Comparison of ENCODE assay signal across 27 cellular contexts in the genomic region with DNA sequence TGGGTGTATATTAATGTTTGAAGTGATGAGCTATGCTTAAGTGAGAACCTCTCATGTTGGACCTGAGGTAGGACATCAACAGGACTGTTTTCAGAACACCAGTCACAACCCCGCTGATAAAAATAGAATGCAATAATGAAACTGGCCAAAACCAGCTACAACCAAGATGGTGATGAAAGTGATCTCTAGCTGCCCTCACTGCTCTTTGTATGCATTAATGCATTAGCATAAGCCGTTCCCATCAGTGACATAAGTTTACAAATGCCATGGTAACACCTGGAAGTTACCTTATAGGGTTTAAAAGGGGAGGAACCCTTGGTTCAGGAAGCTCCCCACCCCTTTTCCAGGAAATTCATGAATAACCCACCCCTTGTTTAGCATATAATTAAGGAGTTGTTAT.
"Had no signal": no experiment of that assay in that cellular context is flagged by ENCODE, and none has a peak within 500 bp of the region (broad histone marks: within the 10 kb centered on the region; RNA-seq: fewer than 3 reads in every experiment).

No MANE protein-coding gene starts in this region.

- DNase-seq: stimulated activated CD4-positive, alpha-beta T cell treated with anti-CD3 and anti-CD28 coated beads, Interleukin-2, amount 100 ng/mL, for 48 hours; stimulated activated CD4-positive, alpha-beta T cell treated with anti-CD3 and anti-CD28 coated beads, Interleukin-4, amount 100 ng/mL, for 1 hour; stimulated activated CD4-positive, alpha-beta T cell treated with anti-CD3 and anti-CD28 coated beads, Interleukin-4, amount 100 ng/mL, for 24 hours; stimulated activated CD4-positive, alpha-beta T cell treated with anti-CD3 and anti-CD28 coated beads, Interleukin-4, amount 100 ng/mL, for 4 hours; stimulated activated CD8-positive, alpha-beta memory T cell treated with anti-CD3 and anti-CD28 coated beads, Interleukin-4, amount 100 ng/mL, for 48 hours; stimulated activated naive CD4-positive, alpha-beta T cell; stimulated activated naive CD4-positive, alpha-beta T cell treated with Interleukin-2 at 50 U/mL for 16 hours; stimulated activated naive CD8-positive, alpha-beta T cell treated with anti-CD3 and anti-CD28 coated beads, Interleukin-15, amount 100 ng/mL, for 72 hours; stimulated activated naive CD8-positive, alpha-beta T cell treated with anti-CD3 and anti-CD28 coated beads, Interleukin-15, Interleukin-2, amounts not matched to agents 100 U/mL and 50 U/mL, for 24 hours; stomach; substantia nigra; testis; thyroid gland; tibial artery; transverse colon; trophoblast cell; upper lobe of left lung; upper lobe of right lung; uterus had no signal

- H3K4me1 Mint-ChIP-seq: stimulated activated effector memory CD8-positive, alpha-beta T cell treated with anti-CD3 and anti-CD28 coated beads, Interleukin-12 subunit alpha, Interleukin-12 subunit beta, amount 100 ng/mL, for 72 hours; stimulated activated memory B cell treated with anti-CD40 and anti-IgM and Interleukin-4, amounts not matched to agents 10 μg/mL and 1 μg/mL and 100 μg/mL, for 72 hours; stimulated activated naive CD8-positive, alpha-beta T cell treated with anti-CD3 and anti-CD28 coated beads, Interleukin-15, amount 100 ng/mL, for 72 hours had no signal

- H3K4me3 Mint-ChIP-seq: stimulated activated effector memory CD8-positive, alpha-beta T cell treated with anti-CD3 and anti-CD28 coated beads, Interleukin-12 subunit alpha, Interleukin-12 subunit beta, amount 100 ng/mL, for 72 hours; stimulated activated memory B cell treated with anti-CD40 and anti-IgM and Interleukin-4, amounts not matched to agents 10 μg/mL and 1 μg/mL and 100 μg/mL, for 72 hours; stimulated activated naive CD8-positive, alpha-beta T cell treated with anti-CD3 and anti-CD28 coated beads, Interleukin-15, amount 100 ng/mL, for 72 hours; stimulated activated naive CD8-positive, alpha-beta T cell treated with anti-CD3 and anti-CD28 coated beads, Interleukin-15, Interleukin-2, amounts not matched to agents 100 ng/mL and 50 ng/mL, for 24 hours; type B pancreatic cell had no signal

- H3K27me3 ChIP-seq: stomach, suprapubic skin, testis, thyroid gland, tibial artery, tibial nerve, transverse colon, upper lobe of left lung, upper lobe of right lung, uterus, vagina had no signal

- H3K9me3 ChIP-seq: suprapubic skin, testis, thoracic aorta, thyroid gland, tibial artery, transverse colon, upper lobe of left lung, upper lobe of right lung, uterus, vagina had no signal

- H3K4me3 ChIP-seq: stomach, suprapubic skin, testis, thoracic aorta, thyroid gland, tibial artery, tibial nerve, transverse colon, upper lobe of left lung, upper lobe of right lung, uterus, vagina had no signal

- H3K27ac Mint-ChIP-seq: stimulated activated effector memory CD8-positive, alpha-beta T cell treated with anti-CD3 and anti-CD28 coated beads, Interleukin-12 subunit alpha, Interleukin-12 subunit beta, amount 100 ng/mL, for 72 hours; stimulated activated memory B cell treated with anti-CD40 and anti-IgM and Interleukin-4, amounts not matched to agents 10 μg/mL and 1 μg/mL and 100 μg/mL, for 72 hours; stimulated activated naive CD8-positive, alpha-beta T cell treated with anti-CD3 and anti-CD28 coated beads, Interleukin-15, amount 100 ng/mL, for 72 hours; stimulated activated naive CD8-positive, alpha-beta T cell treated with anti-CD3 and anti-CD28 coated beads, Interleukin-15, Interleukin-2, amounts not matched to agents 100 ng/mL and 50 ng/mL, for 24 hours; type B pancreatic cell had no signal

- H3K36me3 Mint-ChIP-seq: stimulated activated effector memory CD8-positive, alpha-beta T cell treated with anti-CD3 and anti-CD28 coated beads, Interleukin-12 subunit alpha, Interleukin-12 subunit beta, amount 100 ng/mL, for 72 hours; stimulated activated memory B cell treated with anti-CD40 and anti-IgM and Interleukin-4, amounts not matched to agents 10 μg/mL and 1 μg/mL and 100 μg/mL, for 72 hours; type B pancreatic cell had no signal

- H3K9me3 Mint-ChIP-seq: type B pancreatic cell had no signal

- H3K27me3 Mint-ChIP-seq: stimulated activated memory B cell treated with anti-CD40 and anti-IgM and Interleukin-4, amounts not matched to agents 10 μg/mL and 1 μg/mL and 100 μg/mL, for 72 hours; stimulated activated naive CD8-positive, alpha-beta T cell treated with anti-CD3 and anti-CD28 coated beads, Interleukin-15, amount 100 ng/mL, for 72 hours; stimulated activated naive CD8-positive, alpha-beta T cell treated with anti-CD3 and anti-CD28 coated beads, Interleukin-15, Interleukin-2, amounts not matched to agents 100 ng/mL and 50 ng/mL, for 24 hours had no signal

- H3K27ac ChIP-seq: stomach, suprapubic skin, testis, thoracic aorta, thyroid gland, tibial artery, tibial nerve, transverse colon, upper lobe of left lung, upper lobe of right lung, uterus, vagina had no signal

- ATAC-seq: stimulated activated effector memory CD8-positive, alpha-beta T cell treated with anti-CD3 and anti-CD28 coated beads, Interleukin-12 subunit alpha, Interleukin-12 subunit beta, amount 100 ng/mL, for 72 hours; stimulated activated memory B cell treated with anti-CD40 and anti-IgM and Interleukin-4, amounts not matched to agents 10 μg/mL and 1 μg/mL and 100 μg/mL, for 72 hours; stimulated activated naive CD8-positive, alpha-beta T cell treated with anti-CD3 and anti-CD28 coated beads, Interleukin-15, amount 100 ng/mL, for 72 hours; stimulated activated naive CD8-positive, alpha-beta T cell treated with anti-CD3 and anti-CD28 coated beads, Interleukin-15, Interleukin-2, amounts not matched to agents 100 U/mL and 50 U/mL, for 24 hours; upper lobe of right lung had no signal

- H3K4me1 ChIP-seq: stomach, suprapubic skin, testis, thyroid gland, tibial artery, tibial nerve, transverse colon, upper lobe of left lung, upper lobe of right lung, uterus, vagina had no signal

- H3K36me3 ChIP-seq: stomach, suprapubic skin, thoracic aorta, thyroid gland, tibial artery, tibial nerve, transverse colon, upper lobe of left lung, upper lobe of right lung, uterus, vagina had no signal
